Comparison of ENCODE assay signal across 11 cellular contexts in genomic region chr14:99590746-99591555, GRCh38. TPM values are rescaled to one million over a fixed set of nuclear protein-coding genes. Genes with fewer than 3 reads are reported as not detected.
A peak's percentile ranks its signal among the peaks of the same experiment; 100 is the strongest.
DNase-seq lines count a peak whose midpoint lies in the region; ATAC-seq and TF ChIP-seq lines count a peak whose summit lies in the region.
"Had no signal": no experiment of that assay in that cellular context is flagged by ENCODE, and none has a peak within 500 bp of the region (broad histone marks: within the 10 kb centered on the region; RNA-seq: fewer than 3 reads in every experiment).

No MANE protein-coding gene starts in this region.

- no peak overlapping the region for H2AFZ ChIP-seq in SK-N-SH (ENCODE audit: low read depth)

- TF ChIP-seq EP300 in SK-N-SH (IDR thresholded peaks at IDR 0.05; ENCODE audit: borderline replicate concordance in 1 of 2, low read depth in 1 of 2, low read length in 1 of 2) (no peak; a peak in 1 of 4 replicates), transverse colon (IDR thresholded peaks at IDR 0.05; ENCODE audit: low read depth) (no peak)

- intact Hi-C loops in transverse colon (cut with DNase I; ENCODE audit: low total_unique reads) = no loop called here

- H3K27me3 ChIP-seq in SK-N-SH (ENCODE audit: insufficient read depth) (no peaks in the 10 kb centered on the region), foreskin keratinocyte (no peaks in the 10 kb centered on the region), transverse colon (no peaks in the 10 kb centered on the region)

- CTCF ChIA-PET in SK-N-SH (lab: Yijun Ruan, JAX) = interaction anchor here (0.6 to 2.4 kb wide), 11 partner anchors 11 to 1084 kb away, joined by 3 to 14 read pairs (median 5); partner anchors contain the start of gene CCDC85C

- no peak for TF ChIP-seq POLR2A in transverse colon (IDR thresholded peaks at IDR 0.05)

- in situ Hi-C loops in transverse colon (cut with MboI; ENCODE audit: low pct_ligation_motif_present in 1 of 4, low pct_unique_long_range_greater_than_20kb in 1 of 4, low sequenced_read_pairs in 3 of 4) = no loop called here

- TF ChIP-seq RAD21 in SK-N-SH (IDR thresholded peaks at IDR 0.05; ENCODE audit: low read length) = peak; percentile 34

- POLR2A ChIA-PET in SK-N-SH (lab: Yijun Ruan, JAX) = interaction anchor here (0.8 to 1.7 kb wide), 4 partner anchors 13 to 42 kb away, joined by 3 to 7 read pairs (median 4); partner anchors contain the start of gene CCDC85C

- TF ChIP-seq CTCF in SK-N-SH (IDR thresholded peaks at IDR 0.05) (no peak), foreskin keratinocyte (conservative IDR thresholded peaks at IDR 0.05) (no peak), transverse colon (IDR thresholded peaks at IDR 0.05) (peak in 1 of 5 experiments; percentile 12)

- peak overlapping the region; percentile 33 to 95; a peak in 3 of 4 replicates for H3K27ac ChIP-seq in SK-N-SH (ENCODE audit: low read depth in 2 of 2, low read length in 1 of 2)
- H3K27ac ChIP-seq in foreskin keratinocyte = no peak overlapping the region
- peak overlapping the region; percentile 30 to 59 (median 53) for H3K27ac ChIP-seq in transverse colon

- WGBS in SK-N-SH (ENCODE audit: low lambda C conversion rate) = 67% methylated on average over 13 of the region's 28 CpGs
- 75% methylated on average over 27 of the region's 28 CpGs; no CpG with 5 or more reads in 1 of the 2 donors for WGBS in transverse colon (ENCODE audit: low coverage in 1 of 2), 2 donors

- H3K36me3 ChIP-seq in SK-N-SH (replicated peaks in 1 of 2; ENCODE audit: control insufficient read depth in 1 of 2, insufficient read depth in 2 of 2, low read length in 1 of 2) (no peaks in the 10 kb centered on the region), transverse colon (no peaks in the 10 kb centered on the region)

- H3K4me2 ChIP-seq in SK-N-SH = peak overlapping the region; percentile 65

- no peaks in the 10 kb centered on the region for H3K9me2 ChIP-seq in SK-N-SH

- no peak overlapping the region for H3K9ac ChIP-seq in SK-N-SH

- peaks cover 32% of the 10 kb centered on the region; the same call in 1 of the 2 replicates for H4K20me1 ChIP-seq in SK-N-SH (ENCODE audit: insufficient read depth)

- H3K4me3 ChIP-seq in SK-N-SH (ENCODE audit: low read depth in 2 of 2, low read length in 1 of 2) = no peak overlapping the region; a peak in 2 of 4 replicates
- H3K4me3 ChIP-seq in transverse colon = no peak overlapping the region

- ATAC-seq in foreskin keratinocyte (peak; percentile 52), HG03097 (IDR thresholded peaks at IDR 0.05; ENCODE audit: low FRiP score, unreplicated experiment) (no peak)
- ATAC-seq: activated naive CD8-positive, alpha-beta T cell treated with anti-CD3 and anti-CD28 coated beads, Interleukin-2, amount 50 U/mL, for 24 hours had no signal

- no peaks in the 10 kb centered on the region for H3F3A ChIP-seq in SK-N-SH (replicated peaks; ENCODE audit: insufficient read depth)

- H3K79me2 ChIP-seq in SK-N-SH (ENCODE audit: insufficient read depth) = peaks cover 96% of the 10 kb centered on the region

- DNase-seq in NCI-H1417 (lab: John Stamatoyannopoulos, UW) (peak in 2 of 3 experiments; percentile 42 to 74), NCI-H1417 treated with DMSO at 0.1 percent for 48 hours (lab: John Stamatoyannopoulos, UW) (no peak), SK-N-SH (peak; percentile 88), foreskin keratinocyte (no peak), transverse colon (no peak), DMS79 treated with DMSO at 0.1 percent for 48 hours (lab: John Stamatoyannopoulos, UW) (no peak), epidermal melanocyte (ENCODE audit: insufficient read length, low spot score) (no peak)
- DNase-seq: activated CD4-positive, alpha-beta T cell treated with anti-CD3 and anti-CD28 coated beads, Interleukin-2, amount 50 U/mL, for 1 hour; activated naive CD8-positive, alpha-beta T cell treated with anti-CD3 and anti-CD28 coated beads, Interleukin-2, amount 50 U/mL, for 24 hours; NCI-H69 had no signal

- H3K4me1 ChIP-seq in SK-N-SH (ENCODE audit: control insufficient read depth in 1 of 2, insufficient read depth in 2 of 2, low read depth in 1 of 2, low read length in 1 of 2) (peaks cover 28 to 91% of the 10 kb centered on the region in 2 experiments), foreskin keratinocyte (peaks cover 4% of the 10 kb centered on the region), transverse colon (peaks cover 42 to 78% (median 60%) of the 10 kb centered on the region in 4 donors)

- no peaks in the 10 kb centered on the region for H3K9me3 ChIP-seq in SK-N-SH
- H3K9me3 ChIP-seq in transverse colon = no peaks in the 10 kb centered on the region

TF ChIP-seq in SK-N-SH, 30 proteins besides CTCF, POLR2A, EP300 and RAD21 (continues in another document):
- TF ChIP-seq YY1 (IDR thresholded peaks at IDR 0.05; ENCODE audit: low read depth) = peak; percentile 58; the same call in 1 of the 2 replicates
- no peak for TF ChIP-seq TAF1 (IDR thresholded peaks at IDR 0.05; ENCODE audit: borderline replicate concordance, low read depth, low read length)
- no peak for TF ChIP-seq POLR2AphosphoS5 (IDR thresholded peaks at IDR 0.05; ENCODE audit: low read depth, low read length)
- TF ChIP-seq RCOR1 (IDR thresholded peaks at IDR 0.05; ENCODE audit: low read length) = peak; percentile 71
- TF ChIP-seq FOXJ3 (CRISPR knock-in tag; IDR thresholded peaks at IDR 0.05) = no peak; the same call in 1 of the 2 replicates
- no peak for TF ChIP-seq ELF1 (IDR thresholded peaks at IDR 0.05)
- peak; percentile 23; the same call in 1 of the 2 replicates for TF ChIP-seq GATA2 (CRISPR knock-in tag; IDR thresholded peaks at IDR 0.05)
- no peak for TF ChIP-seq FOXM1 (IDR thresholded peaks at IDR 0.05; ENCODE audit: low read depth)
- peak; percentile 87 for TF ChIP-seq FOSL2 (IDR thresholded peaks at IDR 0.05; ENCODE audit: borderline replicate concordance, low read depth)
- TF ChIP-seq CHD2 (IDR thresholded peaks at IDR 0.05; ENCODE audit: low read length, partially characterized antibody) = peak; percentile 76
- TF ChIP-seq NFIC (IDR thresholded peaks at IDR 0.05; ENCODE audit: borderline replicate concordance) = peak; percentile 16; the same call in 1 of the 2 replicates
- TF ChIP-seq MAX (IDR thresholded peaks at IDR 0.05; ENCODE audit: low read depth) = peak; percentile 37; the same call in 1 of the 2 replicates
- TF ChIP-seq SMC3 (IDR thresholded peaks at IDR 0.05; ENCODE audit: low read depth, low read length) = peak; percentile 29; the same call in 1 of the 2 replicates
- TF ChIP-seq MEF2A (IDR thresholded peaks at IDR 0.05; ENCODE audit: borderline replicate concordance, low read depth) = no peak
- TF ChIP-seq, protein P1, sequence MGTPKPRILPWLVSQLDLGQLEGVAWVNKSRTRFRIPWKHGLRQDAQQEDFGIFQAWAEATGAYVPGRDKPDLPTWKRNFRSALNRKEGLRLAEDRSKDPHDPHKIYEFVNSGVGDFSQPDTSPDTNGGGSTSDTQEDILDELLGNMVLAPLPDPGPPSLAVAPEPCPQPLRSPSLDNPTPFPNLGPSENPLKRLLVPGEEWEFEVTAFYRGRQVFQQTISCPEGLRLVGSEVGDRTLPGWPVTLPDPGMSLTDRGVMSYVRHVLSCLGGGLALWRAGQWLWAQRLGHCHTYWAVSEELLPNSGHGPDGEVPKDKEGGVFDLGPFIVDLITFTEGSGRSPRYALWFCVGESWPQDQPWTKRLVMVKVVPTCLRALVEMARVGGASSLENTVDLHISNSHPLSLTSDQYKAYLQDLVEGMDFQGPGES (IDR thresholded peaks at IDR 0.05; ENCODE audit: low read depth, low read length) = no peak
- TF ChIP-seq JUND (IDR thresholded peaks at IDR 0.05) = peak; percentile 82
- TF ChIP-seq GABPA (IDR thresholded peaks at IDR 0.05; ENCODE audit: low read depth) = no peak
- TF ChIP-seq, protein P2, sequence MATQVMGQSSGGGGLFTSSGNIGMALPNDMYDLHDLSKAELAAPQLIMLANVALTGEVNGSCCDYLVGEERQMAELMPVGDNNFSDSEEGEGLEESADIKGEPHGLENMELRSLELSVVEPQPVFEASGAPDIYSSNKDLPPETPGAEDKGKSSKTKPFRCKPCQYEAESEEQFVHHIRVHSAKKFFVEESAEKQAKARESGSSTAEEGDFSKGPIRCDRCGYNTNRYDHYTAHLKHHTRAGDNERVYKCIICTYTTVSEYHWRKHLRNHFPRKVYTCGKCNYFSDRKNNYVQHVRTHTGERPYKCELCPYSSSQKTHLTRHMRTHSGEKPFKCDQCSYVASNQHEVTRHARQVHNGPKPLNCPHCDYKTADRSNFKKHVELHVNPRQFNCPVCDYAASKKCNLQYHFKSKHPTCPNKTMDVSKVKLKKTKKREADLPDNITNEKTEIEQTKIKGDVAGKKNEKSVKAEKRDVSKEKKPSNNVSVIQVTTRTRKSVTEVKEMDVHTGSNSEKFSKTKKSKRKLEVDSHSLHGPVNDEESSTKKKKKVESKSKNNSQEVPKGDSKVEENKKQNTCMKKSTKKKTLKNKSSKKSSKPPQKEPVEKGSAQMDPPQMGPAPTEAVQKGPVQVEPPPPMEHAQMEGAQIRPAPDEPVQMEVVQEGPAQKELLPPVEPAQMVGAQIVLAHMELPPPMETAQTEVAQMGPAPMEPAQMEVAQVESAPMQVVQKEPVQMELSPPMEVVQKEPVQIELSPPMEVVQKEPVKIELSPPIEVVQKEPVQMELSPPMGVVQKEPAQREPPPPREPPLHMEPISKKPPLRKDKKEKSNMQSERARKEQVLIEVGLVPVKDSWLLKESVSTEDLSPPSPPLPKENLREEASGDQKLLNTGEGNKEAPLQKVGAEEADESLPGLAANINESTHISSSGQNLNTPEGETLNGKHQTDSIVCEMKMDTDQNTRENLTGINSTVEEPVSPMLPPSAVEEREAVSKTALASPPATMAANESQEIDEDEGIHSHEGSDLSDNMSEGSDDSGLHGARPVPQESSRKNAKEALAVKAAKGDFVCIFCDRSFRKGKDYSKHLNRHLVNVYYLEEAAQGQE (IDR thresholded peaks at IDR 0.05; ENCODE audit: low read depth, low read length) = no peak

RNA-seq across cellular contexts. Expression of gene CCDC85C, which starts 13.1 kb away (rescaled TPM):
- polyA plus RNA-seq in SK-N-SH (2012; rRNA removed) (9.6 and 10.6 TPM in 2 replicates), foreskin keratinocyte (26.0 and 35.4 TPM in 2 replicates)
- 5.3 and 8.4 TPM in 2 replicates for polyA plus RNA-seq in SK-N-SH (2012; cell fraction: cytosol; rRNA removed)
- 12.9 and 13.1 TPM in 2 replicates for polyA plus RNA-seq in SK-N-SH (2012; cell fraction: nucleus; rRNA removed)
- total RNA-seq in foreskin keratinocyte (51.9 and 65.2 TPM in 2 replicates), transverse colon (10 to 100 TPM; 19.3 to 55.4 (median 45.7) TPM)

RNA-seq across cellular contexts. Expression of gene HHIPL1, which starts 54.0 kb away (rescaled TPM):
- polyA plus RNA-seq in SK-N-SH (2012; rRNA removed) = 0.02 TPM in 2 replicates
- 0.01 and 0.03 TPM in 2 replicates for polyA plus RNA-seq in SK-N-SH (2012; cell fraction: cytosol; rRNA removed)
- polyA plus RNA-seq in SK-N-SH (2012; cell fraction: nucleus; rRNA removed) = 0.01 and 0.05 TPM in 2 replicates
- total RNA-seq in foreskin keratinocyte = 0.46 and 0.71 TPM in 2 replicates
- 0.45 and 0.58 TPM in 2 replicates for polyA plus RNA-seq in foreskin keratinocyte
- total RNA-seq in transverse colon = 10 to 100 TPM in 1 of 4 donors, under 1 TPM in 3; 0.40 to 31.0 (median 0.87) TPM

Comparison
In these comparisons a context has a peak if more than half of its experiments do, and no peak if none do; other contexts are left out.
1. DNase-seq: peak in NCI-H1417 (2 of 3) and SK-N-SH (single experiment); none in NCI-H1417 treated with DMSO at 0.1 percent for 48 hours (single experiment), foreskin keratinocyte (0 of 2), transverse colon (single experiment), DMS79 treated with DMSO at 0.1 percent for 48 hours (single experiment) and epidermal melanocyte (single experiment).